Comparison of ENCODE assay signal across 17 cellular contexts in the genomic region with DNA sequence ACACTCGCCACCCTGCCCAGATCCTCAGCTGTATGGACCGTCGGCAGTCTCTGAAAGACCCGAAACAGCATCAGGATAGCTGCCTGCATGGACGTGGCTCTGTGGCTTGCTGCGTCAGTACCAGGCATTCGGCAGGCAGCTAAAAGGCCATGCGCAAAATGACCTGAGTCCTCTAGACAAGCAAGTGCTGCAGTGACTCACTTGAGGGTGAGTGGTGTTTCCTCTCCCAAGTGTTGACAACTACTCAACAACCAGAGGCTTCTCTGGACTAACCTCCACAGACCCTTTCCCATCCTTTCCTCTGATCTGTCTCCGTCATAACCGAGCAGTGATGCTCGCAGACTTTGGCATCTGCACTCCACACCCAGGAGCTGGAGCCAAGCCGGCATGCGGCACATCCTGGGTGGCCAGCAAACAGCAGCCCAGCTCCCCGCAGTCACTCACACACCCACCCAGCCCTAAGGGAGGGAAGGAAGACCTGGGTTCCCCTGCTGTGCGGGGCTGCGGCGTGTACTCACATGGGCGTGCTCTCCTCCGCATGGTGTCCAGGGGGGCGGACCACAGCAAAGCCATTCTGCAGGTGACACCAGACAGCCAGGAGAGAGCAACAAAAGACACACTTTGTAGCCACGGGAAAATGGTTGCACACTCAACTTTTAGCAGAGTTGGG.
DNase-seq lines count a peak whose midpoint lies in the region; ATAC-seq, FAIRE-seq and TF ChIP-seq lines count a peak whose summit lies in the region.
"Had no signal": no experiment of that assay in that cellular context is flagged by ENCODE, and none has a peak within 500 bp of the region (broad histone marks: within the 10 kb centered on the region; RNA-seq: fewer than 3 reads in every experiment).

No MANE protein-coding gene starts in this region.

- H3K4me3 ChIP-seq in AG10803 (ENCODE audit: low read length) (no peak overlapping the region), bronchial epithelial cell (ENCODE audit: low read depth, low read length) (no peak overlapping the region), MG63 (no peak overlapping the region), Peyer's patch (no peak overlapping the region)
- H3K4me3 ChIP-seq: SJSA1 had no signal

- peak overlapping the region; percentile 43 for H3K27ac Mint-ChIP-seq in glutamatergic neuron (ENCODE audit: unreplicated experiment)

- H3K36me3 ChIP-seq in bronchial epithelial cell (ENCODE audit: control insufficient read depth, insufficient read depth, low read length) (no peaks in the 10 kb centered on the region), MG63 (no peaks in the 10 kb centered on the region), Peyer's patch (peaks cover 0 to 42% (median 0%) of the 10 kb centered on the region in 3 donors)
- H3K36me3 ChIP-seq: SJSA1 had no signal

- no peak overlapping the region for H3K27ac ChIP-seq in Peyer's patch
- H3K27ac ChIP-seq: SJSA1 had no signal

- H3K9me3 ChIP-seq in MG63 (no peaks in the 10 kb centered on the region), Peyer's patch (no peaks in the 10 kb centered on the region)
- H3K9me3 ChIP-seq: SJSA1 had no signal

- no peak overlapping the region for H3K4me3 Mint-ChIP-seq in glutamatergic neuron (ENCODE audit: unreplicated experiment)
- H3K4me3 Mint-ChIP-seq: CD4-positive, alpha-beta memory T cell had no signal

- FAIRE-seq in bronchial epithelial cell (lab: Jason Lieb, UNC): peak; percentile 66
- FAIRE-seq: D721Med had no signal

- H3K27me3 ChIP-seq in bronchial epithelial cell (ENCODE audit: control insufficient read depth, insufficient read depth, low read length) (no peaks in the 10 kb centered on the region), MG63 (no peaks in the 10 kb centered on the region), Peyer's patch (no peaks in the 10 kb centered on the region)
- H3K27me3 ChIP-seq: SJSA1 had no signal

- H3K9me3 Mint-ChIP-seq in glutamatergic neuron (ENCODE audit: unreplicated experiment): peaks cover 10% of the 10 kb centered on the region
- H3K9me3 Mint-ChIP-seq: CD4-positive, alpha-beta memory T cell had no signal

- DNase-seq in AG10803 (ENCODE audit: low read depth) (peak; percentile 3), HT1080 (ENCODE audit: low read depth) (peak; percentile 72), bronchial epithelial cell (ENCODE audit: low read depth) (no peak), glutamatergic neuron (no peak), MG63 (no peak), Peyer's patch (no peak)
- DNase-seq: CD4-positive, alpha-beta memory T cell; DND-41; H7; Kasumi-1; NCI-H2029 treated with DMSO at 0.1 percent for 48 hours; NCI-H2227 treated with DMSO at 0.1 percent for 48 hours; NCI-H526 had no signal

- peaks cover 5% of the 10 kb centered on the region for H3K27me3 Mint-ChIP-seq in glutamatergic neuron (ENCODE audit: unreplicated experiment)
- H3K27me3 Mint-ChIP-seq: CD4-positive, alpha-beta memory T cell had no signal

- TF ChIP-seq CTCF in AG10803 (conservative IDR thresholded peaks at IDR 0.05; ENCODE audit: low read length) (no peak), bronchial epithelial cell (IDR thresholded peaks at IDR 0.05; ENCODE audit: insufficient read depth, low read length, severe bottlenecking) (no peak), glutamatergic neuron (IDR thresholded peaks at IDR 0.05; ENCODE audit: partially characterized antibody, unreplicated experiment) (no peak), Peyer's patch (IDR thresholded peaks at IDR 0.05) (no peak)

- H3K4me1 Mint-ChIP-seq in glutamatergic neuron (ENCODE audit: low read depth, unreplicated experiment): peaks cover 9% of the 10 kb centered on the region

- ATAC-seq in HG03095 (IDR thresholded peaks at IDR 0.05; ENCODE audit: unreplicated experiment) (no peak), GM18505 (IDR thresholded peaks at IDR 0.05; ENCODE audit: unreplicated experiment) (no peak)

- H3K4me1 ChIP-seq in Peyer's patch: no peaks in the 10 kb centered on the region
- H3K4me1 ChIP-seq: SJSA1 had no signal

- peaks cover 4% of the 10 kb centered on the region for H3K36me3 Mint-ChIP-seq in glutamatergic neuron (ENCODE audit: unreplicated experiment)

- TF ChIP-seq POLR2A in GM18505 (IDR thresholded peaks at IDR 0.05; ENCODE audit: borderline replicate concordance, extremely low read depth, insufficient read depth, insufficient read length) (no peak), Peyer's patch (IDR thresholded peaks at IDR 0.05) (no peak)

Comparison
In these comparisons a context has a peak if more than half of its experiments do, and no peak if none do; other contexts are left out.
1. DNase-seq: peak in AG10803 (single experiment) and HT1080 (single experiment); none in bronchial epithelial cell (single experiment), glutamatergic neuron (single experiment), MG63 (single experiment) and Peyer's patch (0 of 3).